In genomic region chr3:48918388-48919214, GRCh38 we compare ENCODE assay signal across 8 cellular contexts. TPM values are rescaled to one million over a fixed set of nuclear protein-coding genes. Genes with fewer than 3 reads are reported as not detected.
A peak's percentile ranks its signal among the peaks of the same experiment; 100 is the strongest.
DNase-seq lines count a peak whose midpoint lies in the region; ATAC-seq and TF ChIP-seq lines count a peak whose summit lies in the region.

TSS of gene ARIH2 (plus strand) at chr3:48918842. CDS start at chr3:48927559, 8,717 bp downstream.

- no peaks in the 10 kb centered on the region for H3K9me3 Mint-ChIP-seq in activated T-helper 17 cell treated with anti-CD3 and anti-CD28 coated beads, Interleukin-2, amount 50 U/mL, for 72 hours
- no peaks in the 10 kb centered on the region for H3K9me3 Mint-ChIP-seq in natural killer cell

- DNase-seq in DMS79 treated with DMSO at 0.1 percent for 48 hours (lab: John Stamatoyannopoulos, UW) = peak; percentile 56
- peak; percentile 97 for DNase-seq in RPMI8226
- peak; percentile 94 for DNase-seq in fibroblast of mammary gland (ENCODE audit: low read depth)
- peak; percentile 90 for DNase-seq in natural killer cell
- DNase-seq in stimulated activated naive CD8-positive, alpha-beta T cell treated with anti-CD3 and anti-CD28 coated beads, Interleukin-15, Interleukin-2, amounts not matched to agents 100 U/mL and 50 U/mL, for 24 hours = peak; percentile 93

- TF ChIP-seq EP300 in Ishikawa (IDR thresholded peaks at IDR 0.05; ENCODE audit: borderline replicate concordance) = no peak

- ATAC-seq in GM21576 (IDR thresholded peaks at IDR 0.05; ENCODE audit: unreplicated experiment) (peak; percentile 81), natural killer cell (peak; percentile 71 to 90 (median 78))
- ATAC-seq in activated T-helper 17 cell treated with anti-CD3 and anti-CD28 coated beads, Interleukin-2, amount 50 U/mL, for 72 hours (replicated peaks) = peak; percentile 87
- ATAC-seq in stimulated activated naive CD8-positive, alpha-beta T cell treated with anti-CD3 and anti-CD28 coated beads, Interleukin-15, Interleukin-2, amounts not matched to agents 100 U/mL and 50 U/mL, for 24 hours = peak; percentile 87

- intact Hi-C loops in natural killer cell (cut with micrococcal nuclease) = loop anchor here (1.0 to 5.0 kb wide), 5 partner anchors 9 to 106 kb away; partner anchors contain the start of genes PRKAR2A and WDR6

- H3K36me3 Mint-ChIP-seq in activated T-helper 17 cell treated with anti-CD3 and anti-CD28 coated beads, Interleukin-2, amount 50 U/mL, for 72 hours (ENCODE audit: low read depth) = peaks cover 40% of the 10 kb centered on the region
- no peaks in the 10 kb centered on the region for H3K36me3 Mint-ChIP-seq in natural killer cell

- peaks cover 9% of the 10 kb centered on the region for H3K4me1 Mint-ChIP-seq in activated T-helper 17 cell treated with anti-CD3 and anti-CD28 coated beads, Interleukin-2, amount 50 U/mL, for 72 hours
- H3K4me1 Mint-ChIP-seq in natural killer cell = peaks cover 15 to 20% of the 10 kb centered on the region in 2 donors

- TF ChIP-seq CTCF in fibroblast of mammary gland (conservative IDR thresholded peaks at IDR 0.05; ENCODE audit: control insufficient read depth, insufficient read depth, low read depth, low read length) (peak; percentile 11), natural killer cell (IDR thresholded peaks at IDR 0.05) (peak; percentile 21)

- H3K27me3 Mint-ChIP-seq in activated T-helper 17 cell treated with anti-CD3 and anti-CD28 coated beads, Interleukin-2, amount 50 U/mL, for 72 hours = no peaks in the 10 kb centered on the region
- H3K27me3 Mint-ChIP-seq in natural killer cell (ENCODE audit: low read depth in 2 of 2) = no peaks in the 10 kb centered on the region

- peak within 1 kb of the TSS; percentile 96 for H3K27ac Mint-ChIP-seq in activated T-helper 17 cell treated with anti-CD3 and anti-CD28 coated beads, Interleukin-2, amount 50 U/mL, for 72 hours
- H3K27ac Mint-ChIP-seq in natural killer cell = peak within 1 kb of the TSS; percentile 94 to 99

- H3K4me3 Mint-ChIP-seq in activated T-helper 17 cell treated with anti-CD3 and anti-CD28 coated beads, Interleukin-2, amount 50 U/mL, for 72 hours = peak within 1 kb of the TSS; percentile 91
- H3K4me3 Mint-ChIP-seq in natural killer cell = peak within 1 kb of the TSS; percentile 93

- TF ChIP-seq RAD21 in Ishikawa (IDR thresholded peaks at IDR 0.05; ENCODE audit: low read depth) = peak; percentile 18; the same call in 1 of the 2 replicates

- H3K4me3 ChIP-seq in fibroblast of mammary gland (ENCODE audit: control insufficient read depth, low read depth, low read length) = peak within 1 kb of the TSS; percentile 84

TF ChIP-seq in Ishikawa, 13 proteins besides CTCF, POLR2A, EP300 and RAD21:
- TF ChIP-seq TEAD4 (IDR thresholded peaks at IDR 0.05) (no peak), CEBPB (IDR thresholded peaks at IDR 0.05) (peak; percentile 55; the same call in 1 of the 2 replicates), YY1 (IDR thresholded peaks at IDR 0.05; ENCODE audit: low read depth) (0 out of 2 replicates have a peak, but pooled peaks have one; percentile 5), MAX (IDR thresholded peaks at IDR 0.05) (peak; percentile 17), TAF1 (IDR thresholded peaks at IDR 0.05; ENCODE audit: low read depth) (peak; percentile 81), TCF12 (IDR thresholded peaks at IDR 0.05; ENCODE audit: low read depth) (no peak), ZBTB7A (IDR thresholded peaks at IDR 0.05; ENCODE audit: low read depth) (no peak), FOXM1 (IDR thresholded peaks at IDR 0.05; ENCODE audit: borderline replicate concordance, low read depth) (no peak), EGR1 (IDR thresholded peaks at IDR 0.05) (no peak; the same call in 1 of the 2 replicates), NFIC (IDR thresholded peaks at IDR 0.05) (no peak), CREB1 (IDR thresholded peaks at IDR 0.05; ENCODE audit: low read depth) (peak; percentile 70)
- TF ChIP-seq, protein P1, sequence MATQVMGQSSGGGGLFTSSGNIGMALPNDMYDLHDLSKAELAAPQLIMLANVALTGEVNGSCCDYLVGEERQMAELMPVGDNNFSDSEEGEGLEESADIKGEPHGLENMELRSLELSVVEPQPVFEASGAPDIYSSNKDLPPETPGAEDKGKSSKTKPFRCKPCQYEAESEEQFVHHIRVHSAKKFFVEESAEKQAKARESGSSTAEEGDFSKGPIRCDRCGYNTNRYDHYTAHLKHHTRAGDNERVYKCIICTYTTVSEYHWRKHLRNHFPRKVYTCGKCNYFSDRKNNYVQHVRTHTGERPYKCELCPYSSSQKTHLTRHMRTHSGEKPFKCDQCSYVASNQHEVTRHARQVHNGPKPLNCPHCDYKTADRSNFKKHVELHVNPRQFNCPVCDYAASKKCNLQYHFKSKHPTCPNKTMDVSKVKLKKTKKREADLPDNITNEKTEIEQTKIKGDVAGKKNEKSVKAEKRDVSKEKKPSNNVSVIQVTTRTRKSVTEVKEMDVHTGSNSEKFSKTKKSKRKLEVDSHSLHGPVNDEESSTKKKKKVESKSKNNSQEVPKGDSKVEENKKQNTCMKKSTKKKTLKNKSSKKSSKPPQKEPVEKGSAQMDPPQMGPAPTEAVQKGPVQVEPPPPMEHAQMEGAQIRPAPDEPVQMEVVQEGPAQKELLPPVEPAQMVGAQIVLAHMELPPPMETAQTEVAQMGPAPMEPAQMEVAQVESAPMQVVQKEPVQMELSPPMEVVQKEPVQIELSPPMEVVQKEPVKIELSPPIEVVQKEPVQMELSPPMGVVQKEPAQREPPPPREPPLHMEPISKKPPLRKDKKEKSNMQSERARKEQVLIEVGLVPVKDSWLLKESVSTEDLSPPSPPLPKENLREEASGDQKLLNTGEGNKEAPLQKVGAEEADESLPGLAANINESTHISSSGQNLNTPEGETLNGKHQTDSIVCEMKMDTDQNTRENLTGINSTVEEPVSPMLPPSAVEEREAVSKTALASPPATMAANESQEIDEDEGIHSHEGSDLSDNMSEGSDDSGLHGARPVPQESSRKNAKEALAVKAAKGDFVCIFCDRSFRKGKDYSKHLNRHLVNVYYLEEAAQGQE (IDR thresholded peaks at IDR 0.05; ENCODE audit: low read depth) = no peak
- TF ChIP-seq, protein P2, sequence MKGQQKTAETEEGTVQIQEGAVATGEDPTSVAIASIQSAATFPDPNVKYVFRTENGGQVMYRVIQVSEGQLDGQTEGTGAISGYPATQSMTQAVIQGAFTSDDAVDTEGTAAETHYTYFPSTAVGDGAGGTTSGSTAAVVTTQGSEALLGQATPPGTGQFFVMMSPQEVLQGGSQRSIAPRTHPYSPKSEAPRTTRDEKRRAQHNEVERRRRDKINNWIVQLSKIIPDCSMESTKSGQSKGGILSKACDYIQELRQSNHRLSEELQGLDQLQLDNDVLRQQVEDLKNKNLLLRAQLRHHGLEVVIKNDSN (IDR thresholded peaks at IDR 0.05) = no peak

RNA-seq across cellular contexts. Expression of gene ARIH2, which starts in this region (rescaled TPM):
- 100 to 1,000 TPM; 107 to 158 TPM for total RNA-seq in activated T-helper 17 cell treated with anti-CD3 and anti-CD28 coated beads, Interleukin-2, amount 50 U/mL, for 72 hours
- total RNA-seq in natural killer cell = 100 to 1,000 TPM; 239 to 291 (median 243) TPM

Comparison
In these comparisons a context has a peak if more than half of its experiments do, and no peak if none do; other contexts are left out.
1. Peak in every context shown above with its lines: DNase-seq, ATAC-seq and H3K4me3 ChIP-seq.